1 cellular context compared by ENCODE assay signal in genomic region chr19:43463381-43464088, GRCh38.
A peak's percentile ranks its signal among the peaks of the same experiment; 100 is the strongest.
TF ChIP-seq lines count a peak whose summit lies in the region.

No MANE protein-coding gene starts in this region.

TF ChIP-seq in H1, 55 proteins besides CTCF, POLR2A, EP300 and RAD21:
- TF ChIP-seq GTF2F1 (IDR thresholded peaks at IDR 0.05; ENCODE audit: borderline replicate concordance, low read depth, low read length) (no peak), CREB1 (IDR thresholded peaks at IDR 0.05) (peak; percentile 8; the same call in 1 of the 2 replicates), NRF1 (IDR thresholded peaks at IDR 0.05; ENCODE audit: low read depth, low read length) (no peak), KDM4A (IDR thresholded peaks at IDR 0.05; ENCODE audit: low read depth, low read length, severe bottlenecking) (peak; percentile 82), TAF1 (IDR thresholded peaks at IDR 0.05; ENCODE audit: low read depth, low read length) (peak; percentile 47; the same call in 1 of the 2 replicates), BACH1 (IDR thresholded peaks at IDR 0.05; ENCODE audit: low read length) (peak; percentile 33; the same call in 1 of the 2 replicates), ASH2L (IDR thresholded peaks at IDR 0.05; ENCODE audit: low read length) (peak; percentile 60)
